16 cellular contexts compared by ENCODE assay signal in the genomic region with DNA sequence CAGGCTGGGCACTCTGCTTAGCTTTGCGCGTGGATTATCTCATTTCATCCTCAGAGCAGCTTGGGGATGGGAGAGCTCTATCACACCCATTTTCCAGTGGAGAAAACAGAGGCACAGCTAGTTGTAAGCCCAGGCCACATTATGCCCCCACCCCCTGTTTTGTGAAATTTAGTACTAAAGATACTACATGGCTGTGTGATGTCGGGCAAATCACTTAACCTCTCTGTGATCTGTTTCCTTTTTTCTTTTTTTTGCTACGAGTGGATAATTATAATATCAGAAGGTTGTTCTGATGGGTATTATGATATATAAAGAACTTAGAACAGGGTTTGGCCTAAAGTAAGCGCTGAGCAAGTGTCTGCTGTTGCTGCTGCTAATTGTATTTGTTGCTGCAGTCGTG. TPM values are rescaled to one million over a fixed set of nuclear protein-coding genes. Genes with fewer than 3 reads are reported as not detected.
DNase-seq lines count a peak whose midpoint lies in the region; ATAC-seq, FAIRE-seq and TF ChIP-seq lines count a peak whose summit lies in the region.
"Had no signal": no experiment of that assay in that cellular context is flagged by ENCODE, and none has a peak within 500 bp of the region (broad histone marks: within the 10 kb centered on the region; RNA-seq: fewer than 3 reads in every experiment).

No MANE protein-coding gene starts in this region.

- no peak for DNase-seq in A549 (ENCODE audit: low read depth in 1 of 2, low spot score in 1 of 2)
- no peak for DNase-seq in RWPE2 (ENCODE audit: low spot score)
- DNase-seq in caudate nucleus (lab: John Stamatoyannopoulos, UW): no peak
- DNase-seq in neural progenitor cell (ENCODE audit: low spot score): no peak
- DNase-seq in NCI-H2171 treated with DMSO at 0.1 percent for 48 hours (lab: John Stamatoyannopoulos, UW): no peak
- no peak for DNase-seq in tibial nerve (ENCODE audit: low spot score in 2 of 2)
- DNase-seq: BE2C; CD4-positive, alpha-beta memory T cell; GOT3; HFFc6; KG1 had no signal

- POLR2A ChIA-PET in A549 (lab: Yijun Ruan, JAX): no interaction called here

- peaks cover 11% of the 10 kb centered on the region for H3K9me3 Mint-ChIP-seq in neural progenitor cell

- WGBS in A549 (ENCODE audit: missing lambda C conversion rate): 60% methylated on average over 6 of the region's 6 CpGs
- WGBS in tibial nerve, 2 donors: 91 to 92% methylated on average over 6 of the region's 6 CpGs

- no peak for FAIRE-seq in A549 (lab: Jason Lieb, UNC)
- FAIRE-seq: GM12891 had no signal

- H3K4me3 ChIP-seq in A549 (no peak overlapping the region), RWPE2 (ENCODE audit: severe bottlenecking) (no peak overlapping the region), neural progenitor cell (no peak overlapping the region), tibial nerve (no peak overlapping the region)
- H3K4me3 ChIP-seq: HAP-1 had no signal

- no peak overlapping the region for H3K9ac ChIP-seq in neural progenitor cell

- H3K9me3 ChIP-seq in A549: 0 out of 3 replicates have a peak, but pooled peaks cover 3% of the 10 kb centered on the region
- peaks cover 6% of the 10 kb centered on the region for H3K9me3 ChIP-seq in RWPE2 (ENCODE audit: severe bottlenecking)
- H3K9me3 ChIP-seq in neural progenitor cell (ENCODE audit: low read depth): no peaks in the 10 kb centered on the region
- H3K9me3 ChIP-seq in tibial nerve: peaks cover 0 to 14% (median 0%) of the 10 kb centered on the region in 4 donors
- H3K9me3 ChIP-seq: BE2C had no signal

- H3K27ac ChIP-seq in A549: no peak overlapping the region
- peak overlapping the region; percentile 44 for H3K27ac ChIP-seq in RWPE2 (ENCODE audit: poor library complexity, severe bottlenecking)
- peak overlapping the region; percentile 19 for H3K27ac ChIP-seq in caudate nucleus (ENCODE audit: low read depth, low read length)
- no peak overlapping the region for H3K27ac ChIP-seq in neural progenitor cell
- H3K27ac ChIP-seq in tibial nerve: no peak overlapping the region
- H3K27ac ChIP-seq: C4-2B, HL-60 had no signal

- H3K36me3 Mint-ChIP-seq in neural progenitor cell: peaks cover 7% of the 10 kb centered on the region

- H3K4me1 Mint-ChIP-seq in neural progenitor cell: peaks cover 47% of the 10 kb centered on the region

- no peak overlapping the region for H2AFZ ChIP-seq in neural progenitor cell (replicated peaks)

- peak overlapping the region; percentile 70 for H3K27ac Mint-ChIP-seq in neural progenitor cell
- H3K27ac Mint-ChIP-seq: CD4-positive, alpha-beta memory T cell; HFFc6 had no signal

- H3K27me3 ChIP-seq in RWPE2 (ENCODE audit: insufficient read depth, poor library complexity, severe bottlenecking) (no peaks in the 10 kb centered on the region), neural progenitor cell (no peaks in the 10 kb centered on the region), tibial nerve (no peaks in the 10 kb centered on the region)
- H3K27me3 ChIP-seq: BE2C had no signal

- H3K4me3 Mint-ChIP-seq in neural progenitor cell: no peak overlapping the region
- H3K4me3 Mint-ChIP-seq: CD4-positive, alpha-beta memory T cell; HFFc6 had no signal

- H3K4me1 ChIP-seq in A549 (no peaks in the 10 kb centered on the region), RWPE2 (ENCODE audit: insufficient read depth, poor library complexity, severe bottlenecking) (peaks cover 9% of the 10 kb centered on the region), neural progenitor cell (peaks cover 21% of the 10 kb centered on the region), tibial nerve (peaks cover 0 to 12% (median 2%) of the 10 kb centered on the region in 4 donors)
- H3K4me1 ChIP-seq: HAP-1 had no signal

- H4K20me1 ChIP-seq in neural progenitor cell (ENCODE audit: low read depth): peaks cover 6% of the 10 kb centered on the region

- H3F3A ChIP-seq in neural progenitor cell (ENCODE audit: low read depth): peaks cover 17% of the 10 kb centered on the region

- no peak for TF ChIP-seq POLR2A in A549 (IDR thresholded peaks at IDR 0.05; ENCODE audit: low read length)
- TF ChIP-seq POLR2A in tibial nerve (IDR thresholded peaks at IDR 0.05): no peak

- ATAC-seq in A549 (no peak), RWPE2 (ENCODE audit: low read depth) (no peak), HG02759 (IDR thresholded peaks at IDR 0.05; ENCODE audit: unreplicated experiment) (no peak)

- TF ChIP-seq RAD21 in A549 (conservative IDR thresholded peaks at IDR 0.05 in 1 of 2, IDR thresholded peaks at IDR 0.05 in 1 of 2): no peak

- no peak for TF ChIP-seq EP300 in A549 (IDR thresholded peaks at IDR 0.05)
- no peak for TF ChIP-seq EP300 in tibial nerve (IDR thresholded peaks at IDR 0.05)

- H3K4me2 ChIP-seq in A549 (no peak overlapping the region), neural progenitor cell (no peak overlapping the region)

- peaks cover 13% of the 10 kb centered on the region for H3K27me3 Mint-ChIP-seq in neural progenitor cell (ENCODE audit: insufficient read depth, low read depth)
- H3K27me3 Mint-ChIP-seq: CD4-positive, alpha-beta memory T cell had no signal

- CTCF ChIA-PET in A549 (lab: Yijun Ruan, JAX): no interaction called here

- no peaks in the 10 kb centered on the region for H3K79me2 ChIP-seq in neural progenitor cell (ENCODE audit: low read depth)

- H3K36me3 ChIP-seq in RWPE2 (ENCODE audit: low read depth) (no peaks in the 10 kb centered on the region), neural progenitor cell (no peaks in the 10 kb centered on the region), tibial nerve (peaks cover 0 to 34% (median 0%) of the 10 kb centered on the region in 3 donors)
- H3K36me3 ChIP-seq: BE2C, HAP-1 had no signal

- TF ChIP-seq CTCF in A549 (IDR thresholded peaks at IDR 0.05) (no peak), RWPE2 (IDR thresholded peaks at IDR 0.05; ENCODE audit: poor library complexity, severe bottlenecking) (no peak), neural progenitor cell (IDR thresholded peaks at IDR 0.05) (no peak), tibial nerve (IDR thresholded peaks at IDR 0.05) (no peak)

TF ChIP-seq in A549, 52 proteins besides CTCF, POLR2A, EP300 and RAD21:
- TF ChIP-seq SREBF2 (IDR thresholded peaks at IDR 0.05) (no peak), ZSCAN20 (CRISPR knock-in tag; IDR thresholded peaks at IDR 0.05) (no peak), KDM1A (IDR thresholded peaks at IDR 0.05; ENCODE audit: low read depth) (peak; percentile 27; the same call in 1 of the 2 replicates)

RNA-seq across cellular contexts. Expression of a gene that starts 41.6 kb away (rescaled TPM):
- 1.2 and 1.3 TPM in 2 replicates for polyA plus RNA-seq in A549 (2011; rRNA removed)
- 0.16 and 0.27 TPM in 2 replicates for polyA plus RNA-seq in A549 (2012; cell fraction: cytosol; rRNA removed)
- 0.58 and 0.69 TPM in 2 replicates for polyA plus RNA-seq in A549 (2012; cell fraction: nucleus; rRNA removed)
- polyA plus RNA-seq in A549 (2017; fragmentation: RNase III; extraction: RNeasy Plus Mini Kit Qiagen cat#74134 plus additional on column Dnase treatment): 0.60 to 0.68 TPM (median 0.66 TPM) in 3 replicates
- polyA minus RNA-seq in A549 (2011; rRNA and poly(A)+ RNA removed): 1.1 and 1.7 TPM in 2 replicates
- total RNA-seq in neural progenitor cell (ENCODE audit: low replicate concordance): 7.3 and 7.9 TPM in 2 replicates
- total RNA-seq in tibial nerve: 10 to 100 TPM in 3 of 4 donors, 1 to 10 TPM in 1; 9.6 to 24.0 (median 21.3) TPM

Comparison
In these comparisons a context has a peak if more than half of its experiments do, and no peak if none do; other contexts are left out.
1. H3K27ac ChIP-seq: peak in RWPE2 (single experiment) and caudate nucleus (single experiment); none in A549 (0 of 2), neural progenitor cell (single experiment) and tibial nerve (0 of 4).